ENCODE assay signal across 8 cellular contexts in genomic region chr19:40466219-40467006, GRCh38. TPM values are rescaled to one million over a fixed set of nuclear protein-coding genes. Genes with fewer than 3 reads are reported as not detected.
DNase-seq lines count a peak whose midpoint lies in the region; ATAC-seq, FAIRE-seq and TF ChIP-seq lines count a peak whose summit lies in the region.

Gene SPTBN4, plus strand, starts transcription at chr19:40467001. Its CDS starts 5,621 bp downstream, at chr19:40472622.

- no peaks in the 10 kb centered on the region for H3K27me3 ChIP-seq in CD4-positive, alpha-beta T cell (ENCODE audit: control insufficient read depth, insufficient read depth, low read length)
- H3K27me3 ChIP-seq in H9 (ENCODE audit: insufficient read depth, low read length) (peaks cover 11% of the 10 kb centered on the region; the same call in 1 of the 2 replicates), SK-N-SH (ENCODE audit: insufficient read depth) (no peaks in the 10 kb centered on the region), body of pancreas (no peaks in the 10 kb centered on the region), left lung (peaks cover 0 to 37% of the 10 kb centered on the region in 2 donors)

- H4K91ac ChIP-seq in H9 (ENCODE audit: insufficient read length, low read depth, low read length) = no peak within 1 kb of the TSS

- H3K4me1 ChIP-seq in H9 (ENCODE audit: insufficient read depth, low read length) (no peaks in the 10 kb centered on the region; the same call in 1 of the 2 replicates), SK-N-SH (ENCODE audit: control insufficient read depth in 1 of 2, insufficient read depth in 2 of 2, low read depth in 1 of 2, low read length in 1 of 2) (peaks cover 5 to 17% of the 10 kb centered on the region in 2 experiments; a peak in 3 of 4 replicates), body of pancreas (peaks cover 30% of the 10 kb centered on the region), left lung (peaks cover 12 to 51% of the 10 kb centered on the region in 2 donors)

- H3K23ac ChIP-seq in H9 (ENCODE audit: insufficient read length, low read depth, low read length) = no peak within 1 kb of the TSS

- no peaks in the 10 kb centered on the region for H3K23me2 ChIP-seq in H9 (ENCODE audit: insufficient read length, low read depth, low read length, poor library complexity, severe bottlenecking)

- H3F3A ChIP-seq in SK-N-SH (replicated peaks; ENCODE audit: insufficient read depth) = peaks cover 14% of the 10 kb centered on the region

- TF ChIP-seq RAD21 in SK-N-SH (IDR thresholded peaks at IDR 0.05; ENCODE audit: low read length) = no peak

- H3K18ac ChIP-seq in H9 (ENCODE audit: insufficient read length, low read depth, low read length) = no peak within 1 kb of the TSS

- H3K79me2 ChIP-seq in H9 (ENCODE audit: insufficient read depth, low read length) (no peaks in the 10 kb centered on the region), SK-N-SH (ENCODE audit: insufficient read depth) (no peaks in the 10 kb centered on the region; the same call in 1 of the 2 replicates)

- H2BK20ac ChIP-seq in H9 (ENCODE audit: low read depth, low read length, poor library complexity, severe bottlenecking) = no peak within 1 kb of the TSS

- H3K36me3 Mint-ChIP-seq in CD4-positive, alpha-beta T cell (ENCODE audit: low read depth) = no peaks in the 10 kb centered on the region
- peaks cover 0 to 4% (median 0%) of the 10 kb centered on the region in 3 experiments; a peak in 1 of 7 replicates for H3K36me3 Mint-ChIP-seq in H9 (ENCODE audit: insufficient read depth in 1 of 3, low read depth in 3 of 3)

- H3K4me2 ChIP-seq in H9 (ENCODE audit: insufficient read depth, insufficient read length, low read length) (peak within 1 kb of the TSS; percentile 47), SK-N-SH (peak within 1 kb of the TSS; percentile 85)

- no peak within 1 kb of the TSS for H3T11ph ChIP-seq in H9 (ENCODE audit: low read length)

- no peak within 1 kb of the TSS for H2BK15ac ChIP-seq in H9 (ENCODE audit: low read depth, low read length)

- H3K4me3 Mint-ChIP-seq in CD4-positive, alpha-beta T cell = peak within 1 kb of the TSS; percentile 93
- peak within 1 kb of the TSS; percentile 59 to 83 for H3K4me3 Mint-ChIP-seq in H9

- H3K27ac Mint-ChIP-seq in CD4-positive, alpha-beta T cell = peak within 1 kb of the TSS; percentile 87
- H3K27ac Mint-ChIP-seq in H9 = no peak within 1 kb of the TSS

- H3K36me3 ChIP-seq in SK-N-SH (replicated peaks in 1 of 2; ENCODE audit: control insufficient read depth in 1 of 2, insufficient read depth in 2 of 2, low read length in 1 of 2) = no peaks in the 10 kb centered on the region
- H3K36me3 ChIP-seq in body of pancreas (replicated peaks in 1 of 2; ENCODE audit: insufficient read depth in 1 of 2, low read depth in 2 of 2) = no peaks in the 10 kb centered on the region
- no peaks in the 10 kb centered on the region for H3K36me3 ChIP-seq in left lung

- H3K4me3 ChIP-seq in SK-N-SH (ENCODE audit: low read depth in 2 of 2, low read length in 1 of 2) (peak within 1 kb of the TSS; percentile 48 to 79), body of pancreas (peak within 1 kb of the TSS in 1 of 2 donors; percentile 11), left lung (peak within 1 kb of the TSS; percentile 26 to 57)

- H2BK120ac ChIP-seq in H9 (ENCODE audit: low read depth, low read length, poor library complexity, severe bottlenecking) = no peak within 1 kb of the TSS

- no peak for TF ChIP-seq POLR2A in body of pancreas (IDR thresholded peaks at IDR 0.05)
- no peak for TF ChIP-seq POLR2A in GM12891 (IDR thresholded peaks at IDR 0.05; ENCODE audit: low read depth, low read length)

- POLR2A ChIA-PET in CD4-positive, alpha-beta T cell (lab: Charles Lee) = interaction anchor here (0.7 to 3.3 kb wide), 11 partner anchors 22 to 1462 kb away, joined by 3 to 42 read pairs (median 4); partner anchors contain the start of genes ACTMAP, C19orf47, PLD3 and SERTAD1
- POLR2A ChIA-PET in SK-N-SH (lab: Yijun Ruan, JAX) = interaction anchor here (0.5 to 1.6 kb wide), 4 partner anchors 10 to 41 kb away, joined by 3 to 7 read pairs (median 4); partner anchors contain the start of gene SERTAD1

- no peak within 1 kb of the TSS for H4K8ac ChIP-seq in H9 (replicated peaks; ENCODE audit: insufficient read length, low read depth, low read length)

- H3K27ac ChIP-seq in CD4-positive, alpha-beta T cell (ENCODE audit: low read depth, low read length) = no peak within 1 kb of the TSS
- H3K27ac ChIP-seq in H9 (ENCODE audit: insufficient read length, low read depth, low read length) (no peak within 1 kb of the TSS), SK-N-SH (ENCODE audit: low read depth in 2 of 2, low read length in 1 of 2) (no peak within 1 kb of the TSS), body of pancreas (peak within 1 kb of the TSS; percentile 23 to 95 (median 68)), left lung (peak within 1 kb of the TSS in 1 of 2 donors; percentile 86)

- ATAC-seq in CD4-positive, alpha-beta T cell (ENCODE audit: poor library complexity) = peak; percentile 63
- ATAC-seq in body of pancreas = peak; percentile 3
- ATAC-seq in left lung = no peak

- no peak within 1 kb of the TSS for H2BK5ac ChIP-seq in H9 (ENCODE audit: insufficient read length, low read length)

- no peak within 1 kb of the TSS; the same call in 1 of the 2 replicates for H3K14ac ChIP-seq in H9 (ENCODE audit: insufficient read depth, low read length)

- no peak for TF ChIP-seq CTCF in CD4-positive, alpha-beta T cell (IDR thresholded peaks at IDR 0.05)
- TF ChIP-seq CTCF in H9 (conservative IDR thresholded peaks at IDR 0.05) (no peak), SK-N-SH (IDR thresholded peaks at IDR 0.05) (no peak), body of pancreas (IDR thresholded peaks at IDR 0.05) (no peak), left lung (IDR thresholded peaks at IDR 0.05) (no peak)

- H3K56ac ChIP-seq in H9 (ENCODE audit: insufficient read length, low read depth, low read length) = no peak within 1 kb of the TSS

- no peak for FAIRE-seq in GM12891 (lab: Jason Lieb, UNC)

- WGBS in H9 (ENCODE audit: extremely low coverage, insufficient read length, low lambda C conversion rate) = no CpG with 5 or more reads among the region's 53 CpGs
- 9% methylated on average over 26 of the region's 53 CpGs for WGBS in SK-N-SH (ENCODE audit: low lambda C conversion rate)
- 9 to 19% methylated on average over 12 to 32 of the region's 53 CpGs for WGBS in body of pancreas, 2 donors

- H4K20me1 ChIP-seq in H9 (ENCODE audit: control insufficient read depth, insufficient read depth, insufficient read length) (no peaks in the 10 kb centered on the region), SK-N-SH (ENCODE audit: insufficient read depth) (no peaks in the 10 kb centered on the region)

- TF ChIP-seq EP300 in SK-N-SH (IDR thresholded peaks at IDR 0.05; ENCODE audit: borderline replicate concordance in 1 of 2, low read depth in 1 of 2, low read length in 1 of 2) = no peak

- CTCF ChIA-PET in CD4-positive, alpha-beta T cell (lab: Charles Lee) = interaction anchor here (0.8 to 3.2 kb wide), 6 partner anchors 24 to 973 kb away, joined by 3 to 20 read pairs (median 8); partner anchors contain the start of genes DMAC2 and SERTAD1
- CTCF ChIA-PET in SK-N-SH (lab: Yijun Ruan, JAX) = interaction anchor here (0.7 to 4.4 kb wide), 10 partner anchors 10 to 168 kb away, joined by 3 to 37 read pairs (median 6); partner anchors contain the start of gene LTBP4

- H3K9me2 ChIP-seq in SK-N-SH = no peaks in the 10 kb centered on the region

- H3K9me3 Mint-ChIP-seq in CD4-positive, alpha-beta T cell = no peaks in the 10 kb centered on the region
- H3K9me3 Mint-ChIP-seq in H9 = peaks cover 0 to 5% of the 10 kb centered on the region in 2 experiments; a peak in 3 of 5 replicates

- intact Hi-C loops in CD4-positive, alpha-beta T cell (cut with DNase I, micrococcal nuclease) = loop anchor here (1.0 to 10.0 kb wide), 9 partner anchors 22 to 288 kb away; partner anchors contain the start of genes LTBP4 (in 2 of the 2), ACTMAP (in 1 of the 2), C19orf47 (in 1 of the 2) and PLD3 (in 1 of the 2)
- intact Hi-C loops in body of pancreas (cut with DNase I) = no loop called here
- intact Hi-C loops in left lung (cut with DNase I) = no loop called here

- H3K9me3 ChIP-seq in CD4-positive, alpha-beta T cell (ENCODE audit: control insufficient read depth, low read length) = no peaks in the 10 kb centered on the region
- no peaks in the 10 kb centered on the region for H3K9me3 ChIP-seq in H9 (ENCODE audit: control insufficient read depth, low read depth, low read length)
- H3K9me3 ChIP-seq in SK-N-SH = no peaks in the 10 kb centered on the region
- no peaks in the 10 kb centered on the region for H3K9me3 ChIP-seq in body of pancreas
- H3K9me3 ChIP-seq in left lung = no peaks in the 10 kb centered on the region

- no peak within 1 kb of the TSS for H3K9ac ChIP-seq in H9 (ENCODE audit: extremely low read depth, insufficient read length, low read length)
- no peak within 1 kb of the TSS for H3K9ac ChIP-seq in SK-N-SH

- H3K79me1 ChIP-seq in H9 (ENCODE audit: insufficient read depth, low read depth, low read length, poor library complexity, severe bottlenecking) = no peaks in the 10 kb centered on the region

- H3K4ac ChIP-seq in H9 (ENCODE audit: low read depth, low read length) = no peak within 1 kb of the TSS

- no peak within 1 kb of the TSS for H2AK5ac ChIP-seq in H9 (ENCODE audit: insufficient read length, low read length)

- H2BK12ac ChIP-seq in H9 (ENCODE audit: insufficient read length, low read depth, low read length) = no peak within 1 kb of the TSS

- peaks cover 25% of the 10 kb centered on the region for H3K27me3 Mint-ChIP-seq in CD4-positive, alpha-beta T cell
- peaks cover 45% of the 10 kb centered on the region for H3K27me3 Mint-ChIP-seq in H9 (ENCODE audit: low read depth)

- peaks cover 30% of the 10 kb centered on the region for H3K4me1 Mint-ChIP-seq in CD4-positive, alpha-beta T cell (ENCODE audit: low read depth)
- peaks cover 14 to 18% of the 10 kb centered on the region in 2 experiments for H3K4me1 Mint-ChIP-seq in H9

- no peak within 1 kb of the TSS for H2AFZ ChIP-seq in H9 (ENCODE audit: low read length)
- peak within 1 kb of the TSS; percentile 47; the same call in 1 of the 2 replicates for H2AFZ ChIP-seq in SK-N-SH (ENCODE audit: low read depth)

- no peak within 1 kb of the TSS for H4K5ac ChIP-seq in H9 (ENCODE audit: insufficient read length, low read depth, low read length)

- peak in 6 of 10 experiments; percentile 7 to 84 (median 18) for DNase-seq in CD4-positive, alpha-beta T cell
- DNase-seq in H9 (peak; percentile 33), SK-N-SH (no peak), body of pancreas (peak in 3 of 4 donors; percentile 32 to 39 (median 38)), left lung (peak; percentile 55 to 83), GM12891 (ENCODE audit: insufficient read length, low spot score) (no peak), dedifferentiated amniotic fluid mesenchymal stem cell (ENCODE audit: extremely low spot score) (no peak)
- peak; percentile 82 for DNase-seq in stimulated activated CD4-positive, alpha-beta T cell treated with anti-CD3 and anti-CD28 coated beads, Interleukin-4, amount 100 ng/mL, for 24 hours

RNA-seq across cellular contexts. Expression of gene SPTBN4, which starts in this region (rescaled TPM):
- under 1 TPM; 0.59 to 0.88 TPM for total RNA-seq in CD4-positive, alpha-beta T cell
- total RNA-seq in H9 (2021) (2.7 and 2.9 TPM in 2 replicates), body of pancreas (1 to 10 TPM; 1.8 to 6.3 TPM), left lung (1 to 10 TPM in 1 of 2 donors, under 1 TPM in 1; 0.42 to 1.3 TPM)
- polyA plus RNA-seq in SK-N-SH (2012; rRNA removed) = 2.8 and 3.1 TPM in 2 replicates
- polyA plus RNA-seq in SK-N-SH (2012; cell fraction: cytosol; rRNA removed) = 1.6 and 3.1 TPM in 2 replicates
- polyA plus RNA-seq in SK-N-SH (2012; cell fraction: nucleus; rRNA removed) = 4.8 and 5.0 TPM in 2 replicates
- polyA plus RNA-seq in GM12891 (2012; ENCODE audit: low read depth, missing spikeins) = 0.96 TPM

Comparison
In these comparisons a context has a peak if more than half of its experiments do, and no peak if none do; other contexts are left out.
1. Peak in DNase-seq and ATAC-seq in CD4-positive, alpha-beta T cell; RNA of the gene not detected or under 1 TPM.
2. DNase-seq: peak in H9 (single experiment), body of pancreas (3 of 4), left lung (2 of 2) and stimulated activated CD4-positive, alpha-beta T cell treated with anti-CD3 and anti-CD28 coated beads, Interleukin-4, amount 100 ng/mL, for 24 hours (single experiment); none in SK-N-SH (single experiment), GM12891 (single experiment) and dedifferentiated amniotic fluid mesenchymal stem cell (single experiment).
3. H3K27ac ChIP-seq: peak in body of pancreas (4 of 4); none in CD4-positive, alpha-beta T cell (single experiment), H9 (single experiment) and SK-N-SH (0 of 2).
4. intact Hi-C loops: an anchor here in CD4-positive, alpha-beta T cell (1.0 to 10.0 kb wide); none called in body of pancreas and left lung.